ENCODE assay signal across 19 cellular contexts in genomic region chr5:112372543-112372942, GRCh38. TPM values are rescaled to one million over a fixed set of nuclear protein-coding genes. Genes with fewer than 3 reads are reported as not detected.
DNase-seq lines count a peak whose midpoint lies in the region; ATAC-seq and TF ChIP-seq lines count a peak whose summit lies in the region.
"Had no signal": no experiment of that assay in that cellular context is flagged by ENCODE, and none has a peak within 500 bp of the region (broad histone marks: within the 10 kb centered on the region; RNA-seq: fewer than 3 reads in every experiment).

No MANE protein-coding gene starts in this region.

- in situ Hi-C loops in ACHN (cut with HindIII; ENCODE audit: low pct_ligation_motif_present, low pct_unique_long_range_greater_than_20kb, low sequenced_read_pairs) = no loop called here

- no peaks in the 10 kb centered on the region for H3K36me3 Mint-ChIP-seq in Calu3 (ENCODE audit: insufficient read depth, unreplicated experiment)

- no peaks in the 10 kb centered on the region for H3K79me1 ChIP-seq in mesendoderm (ENCODE audit: low read length)

- H3K4me2 ChIP-seq in mesendoderm (ENCODE audit: low read length) = no peak overlapping the region

- intact Hi-C loops in Calu3 (cut with micrococcal nuclease; ENCODE audit: unreplicated experiment) = no loop called here

- H3K27ac Mint-ChIP-seq in Calu3 (ENCODE audit: unreplicated experiment) = no peak overlapping the region
- H3K27ac Mint-ChIP-seq: activated B cell treated with CpG ODN at 0.5 μM for 24 hours; activated T-helper 17 cell treated with anti-CD3 and anti-CD28 coated beads, Interleukin-2, amount 50 U/mL, for 72 hours; nephron progenitor cell had no signal

- no peaks in the 10 kb centered on the region for H3K27me3 Mint-ChIP-seq in Calu3 (ENCODE audit: unreplicated experiment)

- H2AK5ac ChIP-seq in mesendoderm (ENCODE audit: low read length) = no peak overlapping the region

- no peak overlapping the region for H3K4me3 Mint-ChIP-seq in Calu3 (ENCODE audit: low read depth, unreplicated experiment)
- H3K4me3 Mint-ChIP-seq: activated B cell treated with CpG ODN at 0.5 μM for 24 hours; activated T-helper 17 cell treated with anti-CD3 and anti-CD28 coated beads, Interleukin-2, amount 50 U/mL, for 72 hours; nephron progenitor cell had no signal

- CTCF ChIA-PET in Calu3 (lab: Charles Lee) = no interaction called here

- no peak overlapping the region for H3K4ac ChIP-seq in mesendoderm (ENCODE audit: low read depth, low read length)

- no peak overlapping the region for H3K18ac ChIP-seq in mesendoderm (ENCODE audit: low read length)

- no peak overlapping the region for H2BK5ac ChIP-seq in mesendoderm (ENCODE audit: low read length)

- DNase-seq in ACHN (peak; percentile 54), HPDE6-E6E7 (ENCODE audit: extremely low spot score) (peak; percentile 25), kidney glomerular epithelial cell (lab: John Stamatoyannopoulos, UW) (peak; percentile 47), Calu3 (no peak), mesendoderm (no peak)
- DNase-seq in stimulated activated CD4-positive, alpha-beta T cell treated with anti-CD3 and anti-CD28 coated beads, Interleukin-2, amount 100 ng/mL, for 24 hours = no peak
- DNase-seq: activated B cell treated with CpG ODN at 0.5 μM for 24 hours, amygdala, cerebellar nuclear complex, NCI-H1048, NCI-H2081 treated with DMSO at 0.1 percent for 48 hours, NCI-H774, nephron progenitor cell, RPMI8226, uterus had no signal

- H3K56ac ChIP-seq in mesendoderm (ENCODE audit: low read length) = no peak overlapping the region

- no peak overlapping the region for H4K5ac ChIP-seq in mesendoderm (ENCODE audit: low read length)

- no peaks in the 10 kb centered on the region for H3K36me3 ChIP-seq in mesendoderm (ENCODE audit: control insufficient read depth, insufficient read depth, low read length)
- H3K36me3 ChIP-seq: uterus had no signal

- H3K9ac ChIP-seq in mesendoderm (ENCODE audit: low read length) = no peak overlapping the region

- H2BK120ac ChIP-seq in mesendoderm (ENCODE audit: low read depth, low read length) = no peak overlapping the region

- H3K23ac ChIP-seq in mesendoderm (ENCODE audit: low read length) = no peak overlapping the region

- no peaks in the 10 kb centered on the region for H3K9me3 Mint-ChIP-seq in Calu3 (ENCODE audit: low read depth, unreplicated experiment)
- H3K9me3 Mint-ChIP-seq: activated B cell treated with CpG ODN at 0.5 μM for 24 hours; activated T-helper 17 cell treated with anti-CD3 and anti-CD28 coated beads, Interleukin-2, amount 50 U/mL, for 72 hours; nephron progenitor cell had no signal

- no peak overlapping the region for H3K4me3 ChIP-seq in mesendoderm (ENCODE audit: low read length)
- H3K4me3 ChIP-seq: uterus had no signal

- no peaks in the 10 kb centered on the region for H3K4me1 ChIP-seq in mesendoderm (ENCODE audit: control insufficient read depth, low read depth, low read length)
- H3K4me1 ChIP-seq: uterus had no signal

- TF ChIP-seq CTCF in VCaP (conservative IDR thresholded peaks at IDR 0.05) = peak; percentile 36
- TF ChIP-seq CTCF in Calu3 (IDR thresholded peaks at IDR 0.05; ENCODE audit: unreplicated experiment) = no peak

- H3K27ac ChIP-seq in VCaP (no peak overlapping the region), mesendoderm (ENCODE audit: low read depth, low read length) (no peak overlapping the region)
- H3K27ac ChIP-seq: uterus had no signal

- H3K4me1 Mint-ChIP-seq in Calu3 (ENCODE audit: low read depth, unreplicated experiment) = peaks cover 9% of the 10 kb centered on the region
- H3K4me1 Mint-ChIP-seq: activated T-helper 17 cell treated with anti-CD3 and anti-CD28 coated beads, Interleukin-2, amount 50 U/mL, for 72 hours; nephron progenitor cell had no signal

- H4K8ac ChIP-seq in mesendoderm (ENCODE audit: low read depth, low read length) = no peak overlapping the region

- ATAC-seq in HG02970 (IDR thresholded peaks at IDR 0.05; ENCODE audit: low FRiP score, unreplicated experiment) = no peak
- ATAC-seq: activated T-helper 17 cell treated with anti-CD3 and anti-CD28 coated beads, Interleukin-2, amount 50 U/mL, for 72 hours had no signal

- H2BK15ac ChIP-seq in mesendoderm (replicated peaks; ENCODE audit: low read depth) = no peak overlapping the region

- no peaks in the 10 kb centered on the region for H3K27me3 ChIP-seq in mesendoderm (ENCODE audit: insufficient read depth, low read length, poor library complexity)
- H3K27me3 ChIP-seq: uterus had no signal

- H3K79me2 ChIP-seq in mesendoderm (ENCODE audit: control insufficient read depth, insufficient read depth, low read length) = no peaks in the 10 kb centered on the region

- no TSS peak for BruUV-seq in Calu3 (replicated peaks; lab: Mats Ljungman, UMichigan)

RNA-seq across cellular contexts. Expression of gene EPB41L4A, which starts 46.5 kb away (rescaled TPM):
- 27.6 and 28.6 TPM in 2 replicates for total RNA-seq in Calu3 (2022)
- 3.9 TPM for polyA plus RNA-seq in mesendoderm (2013, experiment 1 of 2)
- 3.9 TPM for polyA plus RNA-seq in mesendoderm (2013, experiment 2 of 2)
- polyA plus RNA-seq: AG04450 had no signal

Comparison
In these comparisons a context has a peak if more than half of its experiments do, and no peak if none do; other contexts are left out.
1. DNase-seq: peak in ACHN (single experiment), HPDE6-E6E7 (single experiment) and kidney glomerular epithelial cell (single experiment); none in Calu3 (single experiment), mesendoderm (single experiment) and stimulated activated CD4-positive, alpha-beta T cell treated with anti-CD3 and anti-CD28 coated beads, Interleukin-2, amount 100 ng/mL, for 24 hours (0 of 2).